Comparison of ENCODE assay signal across 4 cellular contexts in the genomic region with DNA sequence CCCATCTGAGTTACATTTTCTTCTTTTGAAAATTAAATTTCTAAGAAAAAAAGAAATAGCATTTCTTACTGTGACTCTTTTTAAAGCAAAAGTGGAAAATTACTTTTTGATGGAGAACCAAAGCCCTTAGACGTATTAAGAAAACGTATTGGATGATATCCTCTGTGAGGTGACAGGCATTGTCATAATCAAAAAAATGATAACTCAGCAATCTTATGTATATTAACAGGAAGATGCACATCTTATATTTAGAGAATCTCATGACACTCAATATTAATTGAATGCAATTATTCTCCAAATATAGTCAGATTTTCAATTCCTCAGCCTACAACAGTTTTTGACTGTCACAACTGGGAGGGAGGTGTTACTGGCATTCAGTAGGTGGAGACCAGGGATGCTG.
A peak's percentile ranks its signal among the peaks of the same experiment; 100 is the strongest.
TF ChIP-seq lines count a peak whose summit lies in the region.

No MANE protein-coding gene starts in this region.

TF ChIP-seq in SK-N-SH, 30 proteins besides CTCF, POLR2A, EP300 and RAD21 (continues in another document):
- TF ChIP-seq FOSL2 (IDR thresholded peaks at IDR 0.05; ENCODE audit: borderline replicate concordance, low read depth) (no peak), GABPA (IDR thresholded peaks at IDR 0.05; ENCODE audit: low read depth) (no peak), JUND (IDR thresholded peaks at IDR 0.05) (no peak), CHD2 (IDR thresholded peaks at IDR 0.05; ENCODE audit: low read length, partially characterized antibody) (no peak), SIN3A (IDR thresholded peaks at IDR 0.05; ENCODE audit: borderline replicate concordance, low read depth, low read length) (no peak), TAF1 (IDR thresholded peaks at IDR 0.05; ENCODE audit: borderline replicate concordance, low read depth, low read length) (no peak), FOXJ3 (CRISPR knock-in tag; IDR thresholded peaks at IDR 0.05) (no peak), ELF1 (IDR thresholded peaks at IDR 0.05) (no peak), YY1 (IDR thresholded peaks at IDR 0.05; ENCODE audit: low read depth) (no peak), FOXM1 (IDR thresholded peaks at IDR 0.05; ENCODE audit: low read depth) (no peak), EZH2phosphoT487 (IDR thresholded peaks at IDR 0.05; ENCODE audit: borderline replicate concordance, low read depth) (no peak), RFX5 (IDR thresholded peaks at IDR 0.05; ENCODE audit: low read length) (no peak), RXRA (IDR thresholded peaks at IDR 0.05; ENCODE audit: borderline replicate concordance, low read depth) (no peak), POLR2AphosphoS5 (IDR thresholded peaks at IDR 0.05; ENCODE audit: low read depth, low read length) (no peak)
- TF ChIP-seq, protein P1, sequence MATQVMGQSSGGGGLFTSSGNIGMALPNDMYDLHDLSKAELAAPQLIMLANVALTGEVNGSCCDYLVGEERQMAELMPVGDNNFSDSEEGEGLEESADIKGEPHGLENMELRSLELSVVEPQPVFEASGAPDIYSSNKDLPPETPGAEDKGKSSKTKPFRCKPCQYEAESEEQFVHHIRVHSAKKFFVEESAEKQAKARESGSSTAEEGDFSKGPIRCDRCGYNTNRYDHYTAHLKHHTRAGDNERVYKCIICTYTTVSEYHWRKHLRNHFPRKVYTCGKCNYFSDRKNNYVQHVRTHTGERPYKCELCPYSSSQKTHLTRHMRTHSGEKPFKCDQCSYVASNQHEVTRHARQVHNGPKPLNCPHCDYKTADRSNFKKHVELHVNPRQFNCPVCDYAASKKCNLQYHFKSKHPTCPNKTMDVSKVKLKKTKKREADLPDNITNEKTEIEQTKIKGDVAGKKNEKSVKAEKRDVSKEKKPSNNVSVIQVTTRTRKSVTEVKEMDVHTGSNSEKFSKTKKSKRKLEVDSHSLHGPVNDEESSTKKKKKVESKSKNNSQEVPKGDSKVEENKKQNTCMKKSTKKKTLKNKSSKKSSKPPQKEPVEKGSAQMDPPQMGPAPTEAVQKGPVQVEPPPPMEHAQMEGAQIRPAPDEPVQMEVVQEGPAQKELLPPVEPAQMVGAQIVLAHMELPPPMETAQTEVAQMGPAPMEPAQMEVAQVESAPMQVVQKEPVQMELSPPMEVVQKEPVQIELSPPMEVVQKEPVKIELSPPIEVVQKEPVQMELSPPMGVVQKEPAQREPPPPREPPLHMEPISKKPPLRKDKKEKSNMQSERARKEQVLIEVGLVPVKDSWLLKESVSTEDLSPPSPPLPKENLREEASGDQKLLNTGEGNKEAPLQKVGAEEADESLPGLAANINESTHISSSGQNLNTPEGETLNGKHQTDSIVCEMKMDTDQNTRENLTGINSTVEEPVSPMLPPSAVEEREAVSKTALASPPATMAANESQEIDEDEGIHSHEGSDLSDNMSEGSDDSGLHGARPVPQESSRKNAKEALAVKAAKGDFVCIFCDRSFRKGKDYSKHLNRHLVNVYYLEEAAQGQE (IDR thresholded peaks at IDR 0.05; ENCODE audit: low read depth, low read length), result no peak
- TF ChIP-seq, protein P2, sequence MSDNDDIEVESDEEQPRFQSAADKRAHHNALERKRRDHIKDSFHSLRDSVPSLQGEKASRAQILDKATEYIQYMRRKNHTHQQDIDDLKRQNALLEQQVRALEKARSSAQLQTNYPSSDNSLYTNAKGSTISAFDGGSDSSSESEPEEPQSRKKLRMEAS (IDR thresholded peaks at IDR 0.05; ENCODE audit: low read depth), result no peak

TF ChIP-seq in SK-N-SH treated with all-trans-retinoic acid at 6 μM for 48 hours, 23 proteins besides CTCF, POLR2A, EP300 and RAD21 (continues in another document):
- TF ChIP-seq, protein P3, sequence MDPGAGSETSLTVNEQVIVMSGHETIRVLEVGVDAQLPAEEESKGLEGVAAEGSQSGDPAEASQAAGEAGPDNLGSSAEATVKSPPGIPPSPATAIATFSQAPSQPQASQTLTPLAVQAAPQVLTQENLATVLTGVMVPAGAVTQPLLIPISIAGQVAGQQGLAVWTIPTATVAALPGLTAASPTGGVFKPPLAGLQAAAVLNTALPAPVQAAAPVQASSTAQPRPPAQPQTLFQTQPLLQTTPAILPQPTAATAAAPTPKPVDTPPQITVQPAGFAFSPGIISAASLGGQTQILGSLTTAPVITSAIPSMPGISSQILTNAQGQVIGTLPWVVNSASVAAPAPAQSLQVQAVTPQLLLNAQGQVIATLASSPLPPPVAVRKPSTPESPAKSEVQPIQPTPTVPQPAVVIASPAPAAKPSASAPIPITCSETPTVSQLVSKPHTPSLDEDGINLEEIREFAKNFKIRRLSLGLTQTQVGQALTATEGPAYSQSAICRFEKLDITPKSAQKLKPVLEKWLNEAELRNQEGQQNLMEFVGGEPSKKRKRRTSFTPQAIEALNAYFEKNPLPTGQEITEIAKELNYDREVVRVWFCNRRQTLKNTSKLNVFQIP (CRISPR knock-in tag; IDR thresholded peaks at IDR 0.05; ENCODE audit: borderline replicate concordance, low read depth), result no peak
- no peak for TF ChIP-seq ZFP3 (CRISPR knock-in tag; IDR thresholded peaks at IDR 0.05)
- no peak for TF ChIP-seq SNAI2 (CRISPR knock-in tag; IDR thresholded peaks at IDR 0.05)
- TF ChIP-seq, protein P4, sequence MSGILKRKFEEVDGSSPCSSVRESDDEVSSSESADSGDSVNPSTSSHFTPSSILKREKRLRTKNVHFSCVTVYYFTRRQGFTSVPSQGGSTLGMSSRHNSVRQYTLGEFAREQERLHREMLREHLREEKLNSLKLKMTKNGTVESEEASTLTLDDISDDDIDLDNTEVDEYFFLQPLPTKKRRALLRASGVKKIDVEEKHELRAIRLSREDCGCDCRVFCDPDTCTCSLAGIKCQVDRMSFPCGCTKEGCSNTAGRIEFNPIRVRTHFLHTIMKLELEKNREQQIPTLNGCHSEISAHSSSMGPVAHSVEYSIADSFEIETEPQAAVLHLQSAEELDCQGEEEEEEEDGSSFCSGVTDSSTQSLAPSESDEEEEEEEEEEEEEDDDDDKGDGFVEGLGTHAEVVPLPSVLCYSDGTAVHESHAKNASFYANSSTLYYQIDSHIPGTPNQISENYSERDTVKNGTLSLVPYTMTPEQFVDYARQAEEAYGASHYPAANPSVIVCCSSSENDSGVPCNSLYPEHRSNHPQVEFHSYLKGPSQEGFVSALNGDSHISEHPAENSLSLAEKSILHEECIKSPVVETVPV (CRISPR knock-in tag; IDR thresholded peaks at IDR 0.05), result no peak
- no peak for TF ChIP-seq ZNF565 (CRISPR knock-in tag; conservative IDR thresholded peaks at IDR 0.05; ENCODE audit: low read depth)
- no peak for TF ChIP-seq CSDC2 (CRISPR knock-in tag; IDR thresholded peaks at IDR 0.05)

TF ChIP-seq in HepG2, 621 proteins besides CTCF, POLR2A, EP300 and RAD21 (continues in another document):
- TF ChIP-seq, protein P5, sequence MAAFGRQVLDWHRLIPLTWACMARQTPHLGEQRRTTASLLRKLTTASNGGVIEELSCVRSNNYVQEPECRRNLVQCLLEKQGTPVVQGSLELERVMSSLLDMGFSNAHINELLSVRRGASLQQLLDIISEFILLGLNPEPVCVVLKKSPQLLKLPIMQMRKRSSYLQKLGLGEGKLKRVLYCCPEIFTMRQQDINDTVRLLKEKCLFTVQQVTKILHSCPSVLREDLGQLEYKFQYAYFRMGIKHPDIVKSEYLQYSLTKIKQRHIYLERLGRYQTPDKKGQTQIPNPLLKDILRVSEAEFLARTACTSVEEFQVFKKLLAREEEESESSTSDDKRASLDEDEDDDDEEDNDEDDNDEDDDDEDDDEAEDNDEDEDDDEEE (CRISPR knock-in tag; IDR thresholded peaks at IDR 0.05), result no peak
- TF ChIP-seq ZNF326 (CRISPR knock-in tag; IDR thresholded peaks at IDR 0.05; ENCODE audit: borderline replicate concordance) (no peak), KLF11 (CRISPR knock-in tag; IDR thresholded peaks at IDR 0.05) (no peak), ZNF329 (CRISPR knock-in tag; IDR thresholded peaks at IDR 0.05; ENCODE audit: low read depth) (no peak), SRY (CRISPR knock-in tag; IDR thresholded peaks at IDR 0.05) (no peak), PLRG1 (conservative IDR thresholded peaks at IDR 0.05) (no peak), MAFF (IDR thresholded peaks at IDR 0.05; ENCODE audit: low read depth, low read length) (peak; percentile 82), TOPORS (CRISPR knock-in tag; IDR thresholded peaks at IDR 0.05) (no peak), ZNF446 (CRISPR knock-in tag; IDR thresholded peaks at IDR 0.05) (no peak), MAFK (conservative IDR thresholded peaks at IDR 0.05 in 1 of 2, IDR thresholded peaks at IDR 0.05 in 1 of 2; ENCODE audit: low read length in 2 of 2) (peak; percentile 80 to 90)
- TF ChIP-seq, protein P6, sequence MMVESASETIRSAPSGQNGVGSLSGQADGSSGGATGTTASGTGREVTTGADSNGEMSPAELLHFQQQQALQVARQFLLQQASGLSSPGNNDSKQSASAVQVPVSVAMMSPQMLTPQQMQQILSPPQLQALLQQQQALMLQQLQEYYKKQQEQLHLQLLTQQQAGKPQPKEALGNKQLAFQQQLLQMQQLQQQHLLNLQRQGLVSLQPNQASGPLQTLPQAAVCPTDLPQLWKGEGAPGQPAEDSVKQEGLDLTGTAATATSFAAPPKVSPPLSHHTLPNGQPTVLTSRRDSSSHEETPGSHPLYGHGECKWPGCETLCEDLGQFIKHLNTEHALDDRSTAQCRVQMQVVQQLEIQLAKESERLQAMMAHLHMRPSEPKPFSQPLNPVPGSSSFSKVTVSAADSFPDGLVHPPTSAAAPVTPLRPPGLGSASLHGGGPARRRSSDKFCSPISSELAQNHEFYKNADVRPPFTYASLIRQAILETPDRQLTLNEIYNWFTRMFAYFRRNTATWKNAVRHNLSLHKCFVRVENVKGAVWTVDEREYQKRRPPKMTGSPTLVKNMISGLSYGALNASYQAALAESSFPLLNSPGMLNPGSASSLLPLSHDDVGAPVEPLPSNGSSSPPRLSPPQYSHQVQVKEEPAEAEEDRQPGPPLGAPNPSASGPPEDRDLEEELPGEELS (CRISPR knock-in tag; IDR thresholded peaks at IDR 0.05), result no peak

TF ChIP-seq in K562, 482 proteins besides CTCF, POLR2A, EP300 and RAD21:
- TF ChIP-seq HDAC8 (tag; IDR thresholded peaks at IDR 0.05), result no peak
- peak; percentile 48; the same call in 1 of the 2 replicates for TF ChIP-seq C11orf30 (IDR thresholded peaks at IDR 0.05; ENCODE audit: low read depth)
- TF ChIP-seq MAFF (IDR thresholded peaks at IDR 0.05; ENCODE audit: low read length), result peak; percentile 59; the same call in 1 of the 2 replicates
- no peak for TF ChIP-seq HNRNPL (IDR thresholded peaks at IDR 0.05; ENCODE audit: low read depth, low read length)
- peak; percentile 50; the same call in 1 of the 2 replicates for TF ChIP-seq MAFG (tag; conservative IDR thresholded peaks at IDR 0.05)
- no peak for TF ChIP-seq EWSR1 (IDR thresholded peaks at IDR 0.05; ENCODE audit: borderline replicate concordance, low read depth, partially characterized antibody)
- no peak for TF ChIP-seq KAT7 (CRISPR knock-in tag; IDR thresholded peaks at IDR 0.05; ENCODE audit: borderline replicate concordance)
- TF ChIP-seq ZNF324 (CRISPR knock-in tag; IDR thresholded peaks at IDR 0.05), result no peak
- peak; percentile 70 for TF ChIP-seq ZNF316 (IDR thresholded peaks at IDR 0.05)
- TF ChIP-seq, protein P7, sequence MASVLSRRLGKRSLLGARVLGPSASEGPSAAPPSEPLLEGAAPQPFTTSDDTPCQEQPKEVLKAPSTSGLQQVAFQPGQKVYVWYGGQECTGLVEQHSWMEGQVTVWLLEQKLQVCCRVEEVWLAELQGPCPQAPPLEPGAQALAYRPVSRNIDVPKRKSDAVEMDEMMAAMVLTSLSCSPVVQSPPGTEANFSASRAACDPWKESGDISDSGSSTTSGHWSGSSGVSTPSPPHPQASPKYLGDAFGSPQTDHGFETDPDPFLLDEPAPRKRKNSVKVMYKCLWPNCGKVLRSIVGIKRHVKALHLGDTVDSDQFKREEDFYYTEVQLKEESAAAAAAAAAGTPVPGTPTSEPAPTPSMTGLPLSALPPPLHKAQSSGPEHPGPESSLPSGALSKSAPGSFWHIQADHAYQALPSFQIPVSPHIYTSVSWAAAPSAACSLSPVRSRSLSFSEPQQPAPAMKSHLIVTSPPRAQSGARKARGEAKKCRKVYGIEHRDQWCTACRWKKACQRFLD (CRISPR knock-in tag; IDR thresholded peaks at IDR 0.05), result no peak
- no peak for TF ChIP-seq HDGF (IDR thresholded peaks at IDR 0.05)
- TF ChIP-seq ZNF134 (CRISPR knock-in tag; conservative IDR thresholded peaks at IDR 0.05), result no peak
- TF ChIP-seq MAFK (IDR thresholded peaks at IDR 0.05; ENCODE audit: low read length), result peak; percentile 46; the same call in 1 of the 2 replicates
- no peak for TF ChIP-seq YBX1 (IDR thresholded peaks at IDR 0.05)
- TF ChIP-seq ZNF551 (CRISPR knock-in tag; IDR thresholded peaks at IDR 0.05), result no peak
TF ChIP-seq in K562: peak in this region for 5.
